8 cellular contexts compared by ENCODE assay signal in the genomic region with DNA sequence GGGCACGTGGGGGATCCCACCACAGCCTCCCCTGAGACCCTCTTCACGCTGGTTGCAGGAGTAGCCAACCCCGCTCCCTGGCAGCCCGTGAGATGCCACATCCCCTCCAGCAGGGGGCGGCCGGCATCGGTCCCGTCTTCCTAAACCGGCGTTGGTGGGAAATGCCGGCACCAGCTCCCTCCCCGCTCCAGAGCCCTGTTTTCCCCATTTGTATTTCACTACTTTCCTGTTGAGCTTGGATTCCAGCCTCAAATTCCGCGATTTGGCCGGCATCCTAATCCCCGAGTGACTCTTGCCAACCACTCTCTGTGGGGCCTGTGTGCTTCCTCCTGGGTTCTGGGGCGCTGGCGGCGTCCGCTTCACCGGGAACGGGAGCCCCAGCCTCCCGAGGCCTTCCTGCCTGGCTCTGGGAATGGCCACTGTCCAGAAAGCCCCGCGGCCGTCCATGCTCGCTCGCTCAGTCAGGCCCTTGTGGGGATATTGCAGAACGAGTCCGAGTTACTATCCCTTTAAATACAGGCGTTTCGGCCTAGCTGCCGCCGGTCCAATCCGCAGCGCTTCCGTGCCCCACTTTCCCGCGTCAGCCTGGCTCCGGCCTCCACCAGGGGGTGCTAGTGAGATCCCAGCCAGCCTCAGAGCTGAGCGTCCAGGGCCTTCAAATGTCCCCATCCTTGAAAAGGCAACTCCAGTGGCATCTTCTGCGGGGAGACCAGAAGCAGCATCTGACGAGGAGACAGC. TPM values are rescaled to one million over a fixed set of nuclear protein-coding genes. Genes with fewer than 3 reads are reported as not detected.
DNase-seq lines count a peak whose midpoint lies in the region; ATAC-seq and TF ChIP-seq lines count a peak whose summit lies in the region.

No MANE protein-coding gene starts in this region.

- peak; percentile 93 for ATAC-seq in HG02588 (IDR thresholded peaks at IDR 0.05; ENCODE audit: unreplicated experiment)
- peak; percentile 97 for ATAC-seq in T-helper 17 cell
- ATAC-seq in psoas muscle: peak; percentile 95 to 97 (median 96)

- intact Hi-C loops in psoas muscle (cut with DNase I): loop anchor here (1.0 to 10.0 kb wide), 6 partner anchors 82 to 655 kb away; partner anchors contain the start of genes ASB7 (in 1 of the 2) and LINS1 (in 1 of the 2)

- no peaks in the 10 kb centered on the region for H3K36me3 Mint-ChIP-seq in T-helper 17 cell (ENCODE audit: low read depth)

- peak overlapping the region; percentile 96 for H3K27ac Mint-ChIP-seq in T-helper 17 cell

- H3K4me3 Mint-ChIP-seq in T-helper 17 cell: peak overlapping the region; percentile 96

- TF ChIP-seq CTCF in GM12864 (IDR thresholded peaks at IDR 0.05; ENCODE audit: low read depth, low read length, missing control alignments) (peak; percentile 93), right atrium auricular region (IDR thresholded peaks at IDR 0.05) (peak; percentile 78 to 83), psoas muscle (IDR thresholded peaks at IDR 0.05) (peak; percentile 83)

- H3K27ac ChIP-seq in right atrium auricular region: peak overlapping the region; percentile 95 to 98
- H3K27ac ChIP-seq in psoas muscle: peak overlapping the region; percentile 94
- H3K27ac ChIP-seq in urinary bladder (ENCODE audit: low read depth): peak overlapping the region; percentile 91

- H3K9me3 ChIP-seq in T-helper 17 cell (ENCODE audit: control insufficient read depth, low read length, poor library complexity, severe bottlenecking) (no peaks in the 10 kb centered on the region), right atrium auricular region (no peaks in the 10 kb centered on the region), psoas muscle (no peaks in the 10 kb centered on the region)

- H3K36me3 ChIP-seq in right atrium auricular region (no peaks in the 10 kb centered on the region), psoas muscle (ENCODE audit: insufficient read depth in 1 of 2, low read depth in 1 of 2) (no peaks in the 10 kb centered on the region), urinary bladder (ENCODE audit: insufficient read depth) (no peaks in the 10 kb centered on the region)

- H3K4me1 Mint-ChIP-seq in T-helper 17 cell: peaks cover 15% of the 10 kb centered on the region

- H3K27me3 Mint-ChIP-seq in T-helper 17 cell: peaks cover 21% of the 10 kb centered on the region

- WGBS in psoas muscle, 3 donors: 0 to 1% (median 1%) methylated on average over 43 of the region's 43 CpGs
- under 1% methylated on average over 43 of the region's 43 CpGs for WGBS in urinary bladder

- H3K4me1 ChIP-seq in right atrium auricular region (peaks cover 0 to 15% of the 10 kb centered on the region in 2 donors), psoas muscle (no peaks in the 10 kb centered on the region), urinary bladder (ENCODE audit: insufficient read depth) (no peaks in the 10 kb centered on the region)

- H3K4me3 ChIP-seq in GM12864 (ENCODE audit: low read depth, low read length) (peak overlapping the region; percentile 69), right atrium auricular region (peak overlapping the region; percentile 65 to 80), psoas muscle (peak overlapping the region; percentile 79), urinary bladder (ENCODE audit: low read depth, low read length) (peak overlapping the region; percentile 53)

- DNase-seq in GM12864 (ENCODE audit: low read depth) (peak; percentile 55), NCI-H1048 (lab: John Stamatoyannopoulos, UW) (peak; percentile 78), T-helper 17 cell (peak; percentile 69 to 83 (median 75)), anterior cingulate cortex (lab: John Stamatoyannopoulos, UW) (peak; percentile 70 to 96 (median 89)), right atrium auricular region (ENCODE audit: low spot score) (peak; percentile 97), psoas muscle (peak; percentile 94 to 97)

- no peaks in the 10 kb centered on the region for H3K27me3 ChIP-seq in right atrium auricular region
- H3K27me3 ChIP-seq in psoas muscle (ENCODE audit: insufficient read depth in 3 of 3, low read length in 2 of 3): no peaks in the 10 kb centered on the region

RNA-seq across cellular contexts. Expression of gene ADAMTS17, which starts 8.1 kb away (rescaled TPM):
- total RNA-seq in T-helper 17 cell: 10 to 100 TPM in 1 of 2 donors, 1 to 10 TPM in 1; 8.1 to 10.6 TPM
- 1 to 10 TPM; 3.6 to 4.4 TPM for total RNA-seq in right atrium auricular region
- total RNA-seq in psoas muscle: 10 to 100 TPM in 3 of 4 donors, 1 to 10 TPM in 1; 4.4 to 93.0 (median 17.7) TPM
- 1 to 10 TPM; 5.7 to 7.2 (median 6.8) TPM for polyA plus RNA-seq in psoas muscle
- total RNA-seq in urinary bladder: 10.7 TPM
- 2.8 TPM for polyA plus RNA-seq in urinary bladder

Comparison
In these comparisons a context has a peak if more than half of its experiments do, and no peak if none do; other contexts are left out.
1. Peak in every context shown above with its lines: DNase-seq, ATAC-seq, H3K4me3 ChIP-seq and H3K27ac ChIP-seq.